In the genomic region with DNA sequence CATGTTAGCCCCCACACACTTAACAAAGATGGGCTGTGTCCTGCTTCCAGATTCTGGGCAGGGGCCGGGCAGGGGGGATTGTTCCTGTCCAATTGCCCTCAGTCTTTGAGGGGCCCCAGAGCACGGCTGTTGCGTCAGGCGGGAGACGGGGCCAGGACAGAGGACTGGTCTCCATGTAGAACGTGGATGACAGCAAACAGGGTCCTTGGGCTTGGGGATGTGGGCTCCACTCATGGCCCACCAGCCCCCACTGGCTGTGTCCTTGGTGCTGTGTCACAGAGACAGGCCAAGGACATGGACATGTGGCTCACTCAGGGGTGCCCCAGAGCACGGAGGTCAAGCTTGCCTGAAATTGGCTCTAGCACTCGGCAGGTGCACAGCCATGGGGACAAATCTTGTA, we compare ENCODE assay signal across 13 cellular contexts.
"Had no signal": no experiment of that assay in that cellular context is flagged by ENCODE, and none has a peak within 500 bp of the region (broad histone marks: within the 10 kb centered on the region; RNA-seq: fewer than 3 reads in every experiment).

No MANE protein-coding gene starts in this region.

- H3K9me3 ChIP-seq: gastroesophageal sphincter, left lung, mucosa of descending colon, right lobe of liver, thoracic aorta had no signal

- DNase-seq: activated CD4-positive, alpha-beta T cell treated with anti-CD3 and anti-CD28 coated beads, Interleukin-2, amount 10 ng/mL, durations not matched to agents 7 days and 5 days; activated CD8-positive, alpha-beta memory T cell treated with anti-CD3 and anti-CD28 coated beads for 24 hours; activated naive CD4-positive, alpha-beta T cell treated with Interleukin-2 at 50 U/mL for 16 hours; islet precursor cell; left lung; mucosa of descending colon; naive thymus-derived CD4-positive, alpha-beta T cell; right lobe of liver; stimulated activated naive CD8-positive, alpha-beta T cell treated with anti-CD3 and anti-CD28 coated beads, Interleukin-15, amount 100 ng/mL, for 72 hours; T-cell; T-helper 9 cell had no signal

- H3K4me3 ChIP-seq: gastroesophageal sphincter, left lung, mucosa of descending colon, right lobe of liver, thoracic aorta had no signal

- ATAC-seq: gastroesophageal sphincter; left lung; mucosa of descending colon; naive thymus-derived CD4-positive, alpha-beta T cell; stimulated activated naive CD8-positive, alpha-beta T cell treated with anti-CD3 and anti-CD28 coated beads, Interleukin-15, amount 100 ng/mL, for 72 hours; T-cell had no signal

- H3K27me3 ChIP-seq: gastroesophageal sphincter, left lung, right lobe of liver had no signal

- H3K27ac ChIP-seq: gastroesophageal sphincter, left lung, right lobe of liver, thoracic aorta had no signal

- H3K4me1 ChIP-seq: gastroesophageal sphincter, left lung had no signal
